ENCODE assay signal across 18 cellular contexts in the genomic region with DNA sequence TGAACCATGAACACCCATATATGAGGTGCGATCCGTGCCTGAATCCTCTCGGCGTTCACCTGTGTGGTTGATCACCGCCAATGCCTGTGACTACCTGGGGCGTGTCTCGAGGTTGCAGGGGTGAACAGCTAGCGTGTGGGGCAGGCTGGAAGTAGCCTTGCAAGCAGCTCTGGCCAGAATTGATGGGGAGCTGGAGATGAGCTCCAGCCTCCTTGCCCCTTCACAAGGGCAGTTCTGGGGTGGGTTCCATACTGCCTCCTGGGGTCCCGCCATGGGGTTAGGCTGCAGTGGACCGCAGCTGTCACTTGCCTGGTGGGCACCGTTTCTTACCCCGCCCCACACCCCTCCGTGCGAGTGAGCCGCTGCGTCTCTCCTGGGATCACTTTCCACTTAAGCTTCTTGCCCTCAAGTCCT.
DNase-seq lines count a peak whose midpoint lies in the region; TF ChIP-seq lines count a peak whose summit lies in the region.
"Had no signal": no experiment of that assay in that cellular context is flagged by ENCODE, and none has a peak within 500 bp of the region (broad histone marks: within the 10 kb centered on the region; RNA-seq: fewer than 3 reads in every experiment).

No MANE protein-coding gene starts in this region.

- POLR2A ChIA-PET in activated CD4-positive, alpha-beta memory T cell treated with anti-CD3 and anti-CD28 coated beads, Interleukin-2, amount 10 ng/mL, durations not matched to agents 7 days and 5 days (lab: Charles Lee): no interaction called here
- POLR2A ChIA-PET in activated CD4-positive, alpha-beta memory T cell treated with anti-CD3 and anti-CD28 coated beads for 36 hours (lab: Charles Lee): no interaction called here

- no peak overlapping the region for H3K4me3 Mint-ChIP-seq in activated CD4-positive, alpha-beta memory T cell treated with anti-CD3 and anti-CD28 coated beads, Interleukin-2, amount 10 ng/mL, durations not matched to agents 7 days and 5 days
- no peak overlapping the region for H3K4me3 Mint-ChIP-seq in activated CD4-positive, alpha-beta memory T cell treated with anti-CD3 and anti-CD28 coated beads for 36 hours

- no peaks in the 10 kb centered on the region for H3K79me1 ChIP-seq in neuronal stem cell (ENCODE audit: low read depth, low read length)

- DNase-seq in activated CD4-positive, alpha-beta memory T cell treated with anti-CD3 and anti-CD28 coated beads, Interleukin-2, amount 10 ng/mL, durations not matched to agents 7 days and 5 days: peak; percentile 8
- DNase-seq in activated CD4-positive, alpha-beta memory T cell treated with anti-CD3 and anti-CD28 coated beads for 36 hours: no peak
- DNase-seq in ecto neural progenitor cell (ENCODE audit: low spot score) (peak; percentile 28), neuronal stem cell (ENCODE audit: low spot score) (no peak), vagina (ENCODE audit: extremely low spot score in 2 of 2) (peak; percentile 28 to 83), NOMO-1 treated with DMSO at 0.1 percent for 48 hours (lab: John Stamatoyannopoulos, UW; ENCODE audit: unreplicated experiment) (no peak), MG63 (no peak), dermis blood vessel endothelial cell (no peak)
- DNase-seq: DMS 273 treated with DMSO at 0.1 percent for 48 hours, HCEC 1CT, Kasumi-1, NCI-H1930, NCI-H2171, NCI-H446 treated with DMSO at 0.1 percent for 48 hours, NCI-H748 treated with DMSO at 0.1 percent for 48 hours, Right ventricle myocardium superior had no signal

- no peaks in the 10 kb centered on the region for H3K27me3 Mint-ChIP-seq in activated CD4-positive, alpha-beta memory T cell treated with anti-CD3 and anti-CD28 coated beads, Interleukin-2, amount 10 ng/mL, durations not matched to agents 7 days and 5 days
- no peaks in the 10 kb centered on the region for H3K27me3 Mint-ChIP-seq in activated CD4-positive, alpha-beta memory T cell treated with anti-CD3 and anti-CD28 coated beads for 36 hours

- H2AFZ ChIP-seq in neuronal stem cell (ENCODE audit: low read length): no peak overlapping the region

- H3K27me3 ChIP-seq in neuronal stem cell (ENCODE audit: control insufficient read depth in 3 of 3, insufficient read depth in 3 of 3, low read depth in 1 of 3, low read length in 3 of 3) (peaks cover 0 to 31% (median 0%) of the 10 kb centered on the region in 3 experiments), vagina (no peaks in the 10 kb centered on the region), MG63 (no peaks in the 10 kb centered on the region)
- H3K27me3 ChIP-seq: BLaER1 treated with 17β-estradiol and CSF1 and Interleukin-3, amounts not matched to agents 10 nM and 100 nM had no signal

- H4K8ac ChIP-seq in neuronal stem cell (ENCODE audit: low read depth, low read length): no peak overlapping the region

- H2BK15ac ChIP-seq in neuronal stem cell (ENCODE audit: low read length): no peak overlapping the region

- peak overlapping the region; percentile 26 for H3K14ac ChIP-seq in neuronal stem cell (ENCODE audit: low read length)

- no peaks in the 10 kb centered on the region for H3K36me3 ChIP-seq in neuronal stem cell (replicated peaks in 1 of 2; ENCODE audit: control insufficient read depth in 2 of 2, insufficient read depth in 2 of 2, low read length in 2 of 2)
- no peaks in the 10 kb centered on the region for H3K36me3 ChIP-seq in vagina
- no peaks in the 10 kb centered on the region for H3K36me3 ChIP-seq in MG63
- H3K36me3 ChIP-seq: BLaER1 treated with 17β-estradiol and CSF1 and Interleukin-3, amounts not matched to agents 10 nM and 100 nM had no signal

- no peak overlapping the region for H3K4me2 ChIP-seq in neuronal stem cell (ENCODE audit: insufficient read depth, low read length, poor library complexity, severe bottlenecking)
- H3K4me2 ChIP-seq: BLaER1 treated with 17β-estradiol and CSF1 and Interleukin-3, amounts not matched to agents 10 nM and 100 nM had no signal

- intact Hi-C loops in activated CD4-positive, alpha-beta memory T cell treated with anti-CD3 and anti-CD28 coated beads for 36 hours (cut with micrococcal nuclease): no loop called here
- intact Hi-C loops in vagina (cut with DNase I): no loop called here

- H3K9ac ChIP-seq in neuronal stem cell (ENCODE audit: low read depth, low read length, poor library complexity): no peak overlapping the region
- H3K9ac ChIP-seq: BLaER1 treated with 17β-estradiol and CSF1 and Interleukin-3, amounts not matched to agents 10 nM and 100 nM had no signal

- H3K18ac ChIP-seq in neuronal stem cell (ENCODE audit: low read length): no peak overlapping the region

- H3K4ac ChIP-seq in neuronal stem cell (ENCODE audit: low read length): no peak overlapping the region

- H3K27ac Mint-ChIP-seq in activated CD4-positive, alpha-beta memory T cell treated with anti-CD3 and anti-CD28 coated beads, Interleukin-2, amount 10 ng/mL, durations not matched to agents 7 days and 5 days: no peak overlapping the region
- no peak overlapping the region for H3K27ac Mint-ChIP-seq in activated CD4-positive, alpha-beta memory T cell treated with anti-CD3 and anti-CD28 coated beads for 36 hours

- no peaks in the 10 kb centered on the region for H3K9me3 Mint-ChIP-seq in activated CD4-positive, alpha-beta memory T cell treated with anti-CD3 and anti-CD28 coated beads, Interleukin-2, amount 10 ng/mL, durations not matched to agents 7 days and 5 days
- H3K9me3 Mint-ChIP-seq in activated CD4-positive, alpha-beta memory T cell treated with anti-CD3 and anti-CD28 coated beads for 36 hours: no peaks in the 10 kb centered on the region

- no peak overlapping the region for H2BK12ac ChIP-seq in neuronal stem cell (ENCODE audit: low read length)

- H3K27ac ChIP-seq in neuronal stem cell (replicated peaks; ENCODE audit: low read length): no peak overlapping the region
- H3K27ac ChIP-seq in vagina: no peak overlapping the region
- H3K27ac ChIP-seq: 22Rv1; BLaER1 treated with 17β-estradiol and CSF1 and Interleukin-3, amounts not matched to agents 10 nM and 100 nM had no signal

- no peaks in the 10 kb centered on the region for H3K36me3 Mint-ChIP-seq in activated CD4-positive, alpha-beta memory T cell treated with anti-CD3 and anti-CD28 coated beads, Interleukin-2, amount 10 ng/mL, durations not matched to agents 7 days and 5 days (ENCODE audit: low read depth)
- H3K36me3 Mint-ChIP-seq in activated CD4-positive, alpha-beta memory T cell treated with anti-CD3 and anti-CD28 coated beads for 36 hours: no peaks in the 10 kb centered on the region

- no peak overlapping the region for H3K23ac ChIP-seq in neuronal stem cell (ENCODE audit: low read depth, low read length, poor library complexity)

- H3K4me1 Mint-ChIP-seq in activated CD4-positive, alpha-beta memory T cell treated with anti-CD3 and anti-CD28 coated beads, Interleukin-2, amount 10 ng/mL, durations not matched to agents 7 days and 5 days: no peaks in the 10 kb centered on the region
- no peaks in the 10 kb centered on the region for H3K4me1 Mint-ChIP-seq in activated CD4-positive, alpha-beta memory T cell treated with anti-CD3 and anti-CD28 coated beads for 36 hours (ENCODE audit: low read depth)

- H2BK120ac ChIP-seq in neuronal stem cell (ENCODE audit: low read depth, low read length): no peak overlapping the region

- CTCF ChIA-PET in activated CD4-positive, alpha-beta memory T cell treated with anti-CD3 and anti-CD28 coated beads, Interleukin-2, amount 10 ng/mL, durations not matched to agents 7 days and 5 days (lab: Charles Lee): no interaction called here
- CTCF ChIA-PET in activated CD4-positive, alpha-beta memory T cell treated with anti-CD3 and anti-CD28 coated beads for 36 hours (lab: Charles Lee): no interaction called here

- no peak overlapping the region for H2AK5ac ChIP-seq in neuronal stem cell (ENCODE audit: low read depth, low read length)

- no CpG with 5 or more reads among the region's 16 CpGs for WGBS in neuronal stem cell (ENCODE audit: extremely low coverage in 2 of 2, insufficient read length in 2 of 2, insufficient replicate concordance in 1 of 2), 2 donors

- peaks cover 0 to 8% of the 10 kb centered on the region in 2 donors for H3K4me1 ChIP-seq in neuronal stem cell (ENCODE audit: control insufficient read depth in 2 of 2, insufficient read depth in 1 of 2, low read depth in 1 of 2, low read length in 2 of 2)
- H3K4me1 ChIP-seq in vagina: no peaks in the 10 kb centered on the region
- H3K4me1 ChIP-seq: BLaER1 treated with 17β-estradiol and CSF1 and Interleukin-3, amounts not matched to agents 10 nM and 100 nM had no signal

- no peak overlapping the region for H2BK5ac ChIP-seq in neuronal stem cell (ENCODE audit: low read length)

- H4K91ac ChIP-seq in neuronal stem cell (ENCODE audit: low read depth, low read length, poor library complexity): no peak overlapping the region

- no peak for TF ChIP-seq CTCF in vagina (IDR thresholded peaks at IDR 0.05)

- no peaks in the 10 kb centered on the region for H3K9me3 ChIP-seq in neuronal stem cell (replicated peaks in 1 of 2; ENCODE audit: control insufficient read depth in 2 of 2, insufficient read depth in 1 of 2, low read depth in 1 of 2, low read length in 2 of 2)
- H3K9me3 ChIP-seq in vagina: no peaks in the 10 kb centered on the region
- H3K9me3 ChIP-seq in MG63: no peaks in the 10 kb centered on the region
- H3K9me3 ChIP-seq: BLaER1 treated with 17β-estradiol and CSF1 and Interleukin-3, amounts not matched to agents 10 nM and 100 nM had no signal

- TF ChIP-seq POLR2A in vagina (IDR thresholded peaks at IDR 0.05): no peak

- H3K4me3 ChIP-seq in neuronal stem cell (ENCODE audit: low read length in 2 of 2): no peak overlapping the region
- no peak overlapping the region for H3K4me3 ChIP-seq in vagina
- no peak overlapping the region for H3K4me3 ChIP-seq in MG63
- H3K4me3 ChIP-seq: BLaER1 treated with 17β-estradiol and CSF1 and Interleukin-3, amounts not matched to agents 10 nM and 100 nM had no signal

Comparison
In these comparisons a context has a peak if more than half of its experiments do, and no peak if none do; other contexts are left out.
1. DNase-seq: peak in activated CD4-positive, alpha-beta memory T cell treated with anti-CD3 and anti-CD28 coated beads, Interleukin-2, amount 10 ng/mL, durations not matched to agents 7 days and 5 days (single experiment), ecto neural progenitor cell (single experiment) and vagina (2 of 2); none in activated CD4-positive, alpha-beta memory T cell treated with anti-CD3 and anti-CD28 coated beads for 36 hours (single experiment), neuronal stem cell (single experiment), NOMO-1 treated with DMSO at 0.1 percent for 48 hours (single experiment), MG63 (single experiment) and dermis blood vessel endothelial cell (single experiment).